ENCODE assay signal across 8 cellular contexts in genomic region chr7:94368371-94368791, GRCh38. TPM values are rescaled to one million over a fixed set of nuclear protein-coding genes. Genes with fewer than 3 reads are reported as not detected.
A peak's percentile ranks its signal among the peaks of the same experiment; 100 is the strongest.
DNase-seq lines count a peak whose midpoint lies in the region; ATAC-seq and TF ChIP-seq lines count a peak whose summit lies in the region.
"Had no signal": no experiment of that assay in that cellular context is flagged by ENCODE, and none has a peak within 500 bp of the region (broad histone marks: within the 10 kb centered on the region; RNA-seq: fewer than 3 reads in every experiment).

No MANE protein-coding gene starts in this region.

- H3K9me3 ChIP-seq in lower lobe of right lung = no peaks in the 10 kb centered on the region
- no peaks in the 10 kb centered on the region for H3K9me3 ChIP-seq in upper lobe of right lung

- DNase-seq in NCI-H1092 (lab: John Stamatoyannopoulos, UW) (peak; percentile 52), brain microvascular endothelial cell (peak; percentile 75), lower lobe of right lung (no peak), upper lobe of right lung (no peak), superior temporal gyrus (ENCODE audit: extremely low spot score) (no peak)
- DNase-seq: activated CD8-positive, alpha-beta memory T cell treated with anti-CD3 and anti-CD28 coated beads, Interleukin-2, amount 10 ng/mL, durations not matched to agents 7 days and 5 days had no signal

- no peak for TF ChIP-seq POLR2A in GM18505 (IDR thresholded peaks at IDR 0.05; ENCODE audit: borderline replicate concordance, extremely low read depth, insufficient read depth, insufficient read length)

- H3K27me3 ChIP-seq in brain microvascular endothelial cell (replicated peaks) = no peaks in the 10 kb centered on the region
- H3K27me3 ChIP-seq in lower lobe of right lung (ENCODE audit: low read depth) = no peaks in the 10 kb centered on the region
- no peaks in the 10 kb centered on the region for H3K27me3 ChIP-seq in upper lobe of right lung

- H3K36me3 ChIP-seq in brain microvascular endothelial cell (replicated peaks) = no peaks in the 10 kb centered on the region
- H3K36me3 ChIP-seq in lower lobe of right lung = no peaks in the 10 kb centered on the region
- no peaks in the 10 kb centered on the region for H3K36me3 ChIP-seq in upper lobe of right lung

- peaks cover 7% of the 10 kb centered on the region for H3K4me1 ChIP-seq in lower lobe of right lung
- H3K4me1 ChIP-seq in upper lobe of right lung = peaks cover 6% of the 10 kb centered on the region

- in situ Hi-C loops in brain microvascular endothelial cell (cut with HindIII; ENCODE audit: low pct_ligation_motif_present, low sequenced_read_pairs) = no loop called here

- H3K27ac ChIP-seq in brain microvascular endothelial cell (peak overlapping the region; percentile 79), lower lobe of right lung (peak overlapping the region; percentile 65), upper lobe of right lung (peak overlapping the region; percentile 55)

- H3K4me3 ChIP-seq in brain microvascular endothelial cell (ENCODE audit: low read depth, low read length) = no peak overlapping the region
- peak overlapping the region; percentile 9 for H3K4me3 ChIP-seq in lower lobe of right lung
- no peak overlapping the region for H3K4me3 ChIP-seq in upper lobe of right lung

- ATAC-seq in lower lobe of right lung (peak in 1 of 2 donors; percentile 47), upper lobe of right lung (peak; percentile 22), HG03175 (IDR thresholded peaks at IDR 0.05; ENCODE audit: unreplicated experiment) (no peak), GM18505 (IDR thresholded peaks at IDR 0.05; ENCODE audit: unreplicated experiment) (no peak)
- ATAC-seq: activated CD8-positive, alpha-beta memory T cell treated with anti-CD3 and anti-CD28 coated beads, Interleukin-2, amount 10 ng/mL, durations not matched to agents 7 days and 5 days had no signal

- TF ChIP-seq CTCF in brain microvascular endothelial cell (IDR thresholded peaks at IDR 0.05; ENCODE audit: low read depth, low read length, missing control alignments) (no peak), lower lobe of right lung (IDR thresholded peaks at IDR 0.05) (no peak), upper lobe of right lung (IDR thresholded peaks at IDR 0.05) (no peak)

- intact Hi-C loops in lower lobe of right lung (cut with DNase I) = no loop called here
- intact Hi-C loops in upper lobe of right lung (cut with DNase I) = no loop called here

RNA-seq across cellular contexts. Expression of gene COL1A2, which starts 26.3 kb away (rescaled TPM):
- total RNA-seq in lower lobe of right lung = 252 TPM
- total RNA-seq in upper lobe of right lung = 321 TPM

Comparison
In these comparisons a context has a peak if more than half of its experiments do, and no peak if none do; other contexts are left out.
1. DNase-seq: peak in NCI-H1092 (single experiment) and brain microvascular endothelial cell (single experiment); none in lower lobe of right lung (single experiment), upper lobe of right lung (single experiment) and superior temporal gyrus (single experiment).
2. Peak in every context shown above with its lines, with median percentiles within 50 percentile points of each other: H3K27ac ChIP-seq.